1 cellular context compared by ENCODE assay signal in the genomic region with DNA sequence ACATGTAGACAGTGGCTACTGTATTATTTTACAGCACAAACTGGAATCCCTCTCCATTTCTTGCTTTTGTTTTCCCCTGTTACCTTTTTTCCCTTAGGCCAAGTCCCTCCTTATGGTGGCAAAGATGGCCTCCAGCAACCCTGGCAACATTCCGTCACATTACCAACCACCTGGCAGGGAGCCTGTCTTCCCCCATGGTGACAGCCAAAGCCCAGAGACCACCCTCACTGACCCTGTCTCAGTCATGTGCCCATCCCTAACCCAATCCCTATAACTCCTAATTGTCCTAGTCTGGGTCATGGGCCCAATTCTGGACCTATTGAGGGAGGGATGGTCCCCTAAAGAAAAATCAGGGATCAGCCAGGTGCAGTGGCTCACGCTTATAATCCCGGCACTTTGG.
TF ChIP-seq lines count a peak whose summit lies in the region.

No MANE protein-coding gene starts in this region.

TF ChIP-seq in A549, 52 proteins besides CTCF, POLR2A, EP300 and RAD21 (continued from another document):
- TF ChIP-seq, protein P1, sequence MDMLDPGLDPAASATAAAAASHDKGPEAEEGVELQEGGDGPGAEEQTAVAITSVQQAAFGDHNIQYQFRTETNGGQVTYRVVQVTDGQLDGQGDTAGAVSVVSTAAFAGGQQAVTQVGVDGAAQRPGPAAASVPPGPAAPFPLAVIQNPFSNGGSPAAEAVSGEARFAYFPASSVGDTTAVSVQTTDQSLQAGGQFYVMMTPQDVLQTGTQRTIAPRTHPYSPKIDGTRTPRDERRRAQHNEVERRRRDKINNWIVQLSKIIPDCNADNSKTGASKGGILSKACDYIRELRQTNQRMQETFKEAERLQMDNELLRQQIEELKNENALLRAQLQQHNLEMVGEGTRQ (IDR thresholded peaks at IDR 0.05): no peak
- TF ChIP-seq, protein P2, sequence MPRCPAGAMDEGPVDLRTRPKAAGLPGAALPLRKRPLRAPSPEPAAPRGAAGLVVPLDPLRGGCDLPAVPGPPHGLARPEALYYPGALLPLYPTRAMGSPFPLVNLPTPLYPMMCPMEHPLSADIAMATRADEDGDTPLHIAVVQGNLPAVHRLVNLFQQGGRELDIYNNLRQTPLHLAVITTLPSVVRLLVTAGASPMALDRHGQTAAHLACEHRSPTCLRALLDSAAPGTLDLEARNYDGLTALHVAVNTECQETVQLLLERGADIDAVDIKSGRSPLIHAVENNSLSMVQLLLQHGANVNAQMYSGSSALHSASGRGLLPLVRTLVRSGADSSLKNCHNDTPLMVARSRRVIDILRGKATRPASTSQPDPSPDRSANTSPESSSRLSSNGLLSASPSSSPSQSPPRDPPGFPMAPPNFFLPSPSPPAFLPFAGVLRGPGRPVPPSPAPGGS (IDR thresholded peaks at IDR 0.05): no peak
- no peak for TF ChIP-seq HOXB13 (CRISPR knock-in tag; IDR thresholded peaks at IDR 0.05; ENCODE audit: low read depth)
TF ChIP-seq in A549: peak in this region for 0.
